ENCODE assay signal across 8 cellular contexts in the genomic region with DNA sequence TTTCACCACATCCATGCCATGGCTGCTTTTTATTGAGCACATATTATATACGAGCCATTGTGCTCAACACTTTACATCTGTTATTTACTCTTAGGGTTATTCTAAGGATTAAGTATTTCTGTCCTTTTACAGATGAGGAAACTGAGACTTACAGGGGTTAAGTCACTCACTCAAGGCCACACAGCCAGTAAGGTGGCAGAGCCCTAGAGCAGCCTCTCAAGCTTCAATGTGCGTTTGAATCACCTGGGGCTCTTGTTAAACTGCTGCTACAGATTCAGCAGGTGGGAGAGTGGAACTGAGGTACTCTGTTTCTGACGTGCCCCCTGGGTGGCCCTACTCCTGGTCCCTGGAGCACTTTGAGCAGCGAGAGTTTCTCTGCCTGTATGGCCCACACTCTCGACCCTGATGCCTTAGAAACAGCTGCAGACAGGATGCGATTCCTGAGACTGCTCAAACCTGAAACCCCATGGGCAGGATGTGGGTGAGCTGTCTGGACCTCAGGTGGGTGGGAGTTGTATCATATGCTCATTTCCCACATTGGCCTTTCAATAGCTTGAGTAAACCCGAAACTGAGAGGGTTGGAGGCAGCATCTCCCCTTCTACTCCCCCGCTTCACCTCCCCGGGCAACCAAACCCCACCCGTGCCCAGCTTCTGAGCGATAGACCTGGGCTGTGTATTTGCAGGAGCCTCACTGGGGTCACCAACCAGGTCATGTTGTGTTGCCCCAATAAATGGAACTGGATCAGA.
A peak's percentile ranks its signal among the peaks of the same experiment; 100 is the strongest.
DNase-seq lines count a peak whose midpoint lies in the region; ATAC-seq lines count a peak whose summit lies in the region.

No MANE protein-coding gene starts in this region.

- ATAC-seq in GM19328 (IDR thresholded peaks at IDR 0.05; ENCODE audit: unreplicated experiment) (peak; percentile 86), HG03159 (IDR thresholded peaks at IDR 0.05; ENCODE audit: unreplicated experiment) (peak; percentile 94)

- DNase-seq in activated CD8-positive, alpha-beta memory T cell treated with anti-CD3 and anti-CD28 coated beads for 4 hours (ENCODE audit: low read depth in 2 of 2), result peak; percentile 56 to 69
- DNase-seq in stimulated activated CD4-positive, alpha-beta T cell treated with anti-CD3 and anti-CD28 coated beads, Interleukin-1b, Interleukin-23, amount 100 ng/mL, for 1 hour (ENCODE audit: low read depth in 2 of 2), result peak; percentile 28 to 34
- no peak for DNase-seq in NCI-H446 treated with DMSO at 0.1 percent for 48 hours (lab: John Stamatoyannopoulos, UW)
- no peak for DNase-seq in NCI-H82 (lab: John Stamatoyannopoulos, UW)
- DNase-seq in UCSD-AML1 (lab: John Stamatoyannopoulos, UW; ENCODE audit: unreplicated experiment), result no peak
- no peak for DNase-seq in caudate nucleus (lab: John Stamatoyannopoulos, UW)

- no peak overlapping the region for H3K27ac ChIP-seq in caudate nucleus (ENCODE audit: low read depth, low read length)

Comparison
In these comparisons a context has a peak if more than half of its experiments do, and no peak if none do; other contexts are left out.
1. DNase-seq: peak in activated CD8-positive, alpha-beta memory T cell treated with anti-CD3 and anti-CD28 coated beads for 4 hours (2 of 2) and stimulated activated CD4-positive, alpha-beta T cell treated with anti-CD3 and anti-CD28 coated beads, Interleukin-1b, Interleukin-23, amount 100 ng/mL, for 1 hour (2 of 2); none in NCI-H446 treated with DMSO at 0.1 percent for 48 hours (single experiment), NCI-H82 (single experiment), UCSD-AML1 (single experiment) and caudate nucleus (0 of 61).